In the genomic region with DNA sequence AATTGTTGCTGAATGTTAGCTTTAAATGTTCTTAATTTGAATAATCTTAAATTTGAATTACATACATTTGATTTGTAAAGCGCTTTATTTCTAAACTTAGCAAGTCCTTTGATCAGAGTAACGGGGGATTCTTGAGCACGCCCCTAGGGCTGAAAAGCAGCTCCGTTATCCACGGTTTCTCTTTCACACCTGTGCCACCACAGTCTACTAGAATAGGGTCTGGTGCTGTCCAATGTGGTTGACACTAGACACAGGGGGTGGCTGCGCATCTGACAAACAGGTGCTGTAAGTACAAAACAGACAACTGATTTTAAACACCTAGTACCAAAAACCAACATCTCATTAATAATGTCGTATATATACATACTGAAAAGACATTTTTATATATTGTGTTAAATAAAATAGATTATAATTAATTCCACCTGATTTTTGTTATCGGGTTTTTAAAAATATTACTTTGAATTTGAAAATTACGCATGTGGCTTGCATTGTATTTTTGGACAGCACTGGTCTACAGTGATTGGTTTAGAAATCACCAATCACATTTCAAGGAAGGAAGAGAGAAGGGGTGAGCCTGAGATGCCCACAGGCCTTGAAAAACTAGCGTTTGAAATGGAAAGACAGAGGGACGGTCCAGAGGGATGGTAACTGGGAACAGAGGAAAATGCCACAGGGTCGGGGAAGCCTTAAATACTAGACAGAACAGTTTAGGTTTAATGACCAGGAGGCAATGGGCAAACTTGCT, we compare ENCODE assay signal across 8 cellular contexts. TPM values are rescaled to one million over a fixed set of nuclear protein-coding genes. Genes with fewer than 3 reads are reported as not detected.
DNase-seq lines count a peak whose midpoint lies in the region; ATAC-seq and TF ChIP-seq lines count a peak whose summit lies in the region.

No MANE protein-coding gene starts in this region.

- WGBS in esophagus muscularis mucosa: 80% methylated on average over 12 of the region's 12 CpGs

- TF ChIP-seq EP300 in esophagus muscularis mucosa (IDR thresholded peaks at IDR 0.05): no peak

- H3K4me1 ChIP-seq in esophagus muscularis mucosa (peaks cover 18 to 74% (median 57%) of the 10 kb centered on the region in 4 donors), tibial artery (peaks cover 0 to 18% (median 10%) of the 10 kb centered on the region in 4 donors)

- H3K4me3 ChIP-seq in esophagus muscularis mucosa (peak overlapping the region in 2 of 4 donors; percentile 16 to 19), tibial artery (no peak overlapping the region)

- intact Hi-C loops in esophagus muscularis mucosa (cut with DNase I) (no loop called here), tibial artery (cut with DNase I; ENCODE audit: low total_unique reads) (no loop called here)

- TF ChIP-seq CTCF in esophagus muscularis mucosa (IDR thresholded peaks at IDR 0.05) (no peak), tibial artery (IDR thresholded peaks at IDR 0.05) (no peak)

- ATAC-seq in GM18502 (IDR thresholded peaks at IDR 0.05; ENCODE audit: poor library complexity, unreplicated experiment): peak; percentile 88
- peak; percentile 92 for ATAC-seq in GM21390 (IDR thresholded peaks at IDR 0.05; ENCODE audit: unreplicated experiment)
- ATAC-seq in HG03520 (IDR thresholded peaks at IDR 0.05; ENCODE audit: unreplicated experiment): peak; percentile 83

- H3K27ac ChIP-seq in esophagus muscularis mucosa (replicated peaks in 1 of 4) (peak overlapping the region; percentile 23 to 55 (median 47)), tibial artery (no peak overlapping the region)

- H3K27me3 ChIP-seq in esophagus muscularis mucosa (no peaks in the 10 kb centered on the region), tibial artery (no peaks in the 10 kb centered on the region)

- H3K36me3 ChIP-seq in esophagus muscularis mucosa (peaks cover 0 to 16% (median 7%) of the 10 kb centered on the region in 4 donors), tibial artery (peaks cover 4 to 26% (median 16%) of the 10 kb centered on the region in 3 donors)

- DNase-seq in esophagus muscularis mucosa (ENCODE audit: extremely low spot score) (no peak), DMS53 treated with DMSO at 0.1 percent for 48 hours (lab: John Stamatoyannopoulos, UW; ENCODE audit: unreplicated experiment) (no peak), tibial artery (no peak), nucleus accumbens (lab: John Stamatoyannopoulos, UW) (no peak), NCI-H510A (lab: John Stamatoyannopoulos, UW) (no peak)

- TF ChIP-seq POLR2A in esophagus muscularis mucosa (IDR thresholded peaks at IDR 0.05; ENCODE audit: low read depth): no peak

- H3K9me3 ChIP-seq in esophagus muscularis mucosa (no peaks in the 10 kb centered on the region), tibial artery (no peaks in the 10 kb centered on the region)

RNA-seq across cellular contexts. Expression of a gene that starts 7.3 kb away (rescaled TPM):
- 10 to 100 TPM; 37.0 to 53.1 (median 46.0) TPM for total RNA-seq in esophagus muscularis mucosa

RNA-seq across cellular contexts. Expression of a gene that starts 40.9 kb away (rescaled TPM):
- 10 to 100 TPM; 29.3 to 42.8 (median 38.4) TPM for total RNA-seq in esophagus muscularis mucosa

Comparison
In these comparisons a context has a peak if more than half of its experiments do, and no peak if none do; other contexts are left out.
1. H3K27ac ChIP-seq: peak in esophagus muscularis mucosa (4 of 4); none in tibial artery (0 of 2).
2. Peak in every context shown above with its lines, with median percentiles within 50 percentile points of each other: ATAC-seq.